In the genomic region with DNA sequence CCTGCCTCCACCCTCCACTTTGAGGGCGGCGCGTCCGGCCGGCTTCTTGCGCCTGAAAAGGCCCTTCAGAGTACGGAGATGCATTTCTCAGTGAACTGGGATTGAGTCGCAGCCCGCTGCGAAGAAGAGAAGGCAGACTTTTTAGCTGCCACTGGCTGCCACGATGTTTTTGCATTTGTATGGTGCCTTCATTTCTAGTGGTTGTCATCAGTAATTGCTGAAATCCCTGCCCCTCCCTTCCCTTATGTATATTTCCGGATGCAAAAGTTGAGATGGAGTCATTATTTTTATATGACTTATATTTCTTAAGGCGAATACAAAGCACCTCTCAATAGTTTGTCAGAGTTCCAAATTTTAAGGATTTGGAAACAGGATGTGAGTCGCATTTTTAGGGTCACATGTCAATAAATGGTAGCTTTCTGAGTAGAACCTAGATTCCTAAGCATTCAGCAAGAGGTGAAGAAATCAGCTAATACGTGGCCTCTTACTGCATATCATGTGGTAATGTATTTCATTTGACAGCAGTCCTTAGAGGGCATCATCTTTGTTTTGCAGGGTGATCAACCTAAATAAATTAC, we compare ENCODE assay signal across 8 cellular contexts. TPM values are rescaled to one million over a fixed set of nuclear protein-coding genes. Genes with fewer than 3 reads are reported as not detected.
DNase-seq lines count a peak whose midpoint lies in the region; ATAC-seq, FAIRE-seq and TF ChIP-seq lines count a peak whose summit lies in the region.

No MANE protein-coding gene starts in this region.

- no peak for ATAC-seq in GM19467 (IDR thresholded peaks at IDR 0.05; ENCODE audit: unreplicated experiment)

- H3K9me1 ChIP-seq in endothelial cell of umbilical vein (replicated peaks; ENCODE audit: control insufficient read depth, extremely low read depth, insufficient read depth, low read length) = no peaks in the 10 kb centered on the region

- FAIRE-seq in endothelial cell of umbilical vein (lab: Jason Lieb, UNC) = peak; percentile 71

- TF ChIP-seq CTCF in endothelial cell of umbilical vein (IDR thresholded peaks at IDR 0.05; ENCODE audit: extremely low read depth in 1 of 2, insufficient read depth in 1 of 2, low read depth in 1 of 2, low read length in 2 of 2) = no peak
- no peak for TF ChIP-seq CTCF in osteocyte (IDR thresholded peaks at IDR 0.05)

- peaks cover 10% of the 10 kb centered on the region for H3K4me1 ChIP-seq in endothelial cell of umbilical vein (ENCODE audit: control insufficient read depth, extremely low read depth, insufficient read depth, low read length)

- peak overlapping the region; percentile 23 for H3K27ac Mint-ChIP-seq in osteocyte (ENCODE audit: unreplicated experiment)

- TF ChIP-seq POLR2A in endothelial cell of umbilical vein (IDR thresholded peaks at IDR 0.05; ENCODE audit: low read depth, low read length) = no peak

- no TSS peak for BruUV-seq in endothelial cell of umbilical vein (replicated peaks; lab: Mats Ljungman, UMichigan)

- no peaks in the 10 kb centered on the region for H3K36me3 Mint-ChIP-seq in osteocyte (ENCODE audit: unreplicated experiment)

- no peaks in the 10 kb centered on the region for H3K27me3 ChIP-seq in endothelial cell of umbilical vein (ENCODE audit: control insufficient read depth in 2 of 2, insufficient read depth in 2 of 2, low read length in 2 of 2)

- H3K9ac ChIP-seq in SK-N-MC (ENCODE audit: insufficient read length) = peak overlapping the region; percentile 71
- peak overlapping the region; percentile 73 for H3K9ac ChIP-seq in endothelial cell of umbilical vein (replicated peaks; ENCODE audit: extremely low read depth, insufficient read depth, low read length)

- peaks cover 9% of the 10 kb centered on the region for H3K4me1 Mint-ChIP-seq in osteocyte (ENCODE audit: unreplicated experiment)

- dilution Hi-C loops in endothelial cell of umbilical vein (cut with MboI; ENCODE audit: extremely low pct_ligation_motif_present, low sequenced_read_pairs) = no loop called here

- H2AFZ ChIP-seq in endothelial cell of umbilical vein (ENCODE audit: low read depth, low read length) = peak overlapping the region; percentile 64

- H3K27ac ChIP-seq in SK-N-MC (no peak overlapping the region), endothelial cell of umbilical vein (ENCODE audit: insufficient read depth, low read depth, low read length) (peak overlapping the region; percentile 19)

- no peaks in the 10 kb centered on the region for H3K27me3 Mint-ChIP-seq in osteocyte (ENCODE audit: unreplicated experiment)

- H3K4me3 Mint-ChIP-seq in osteocyte (ENCODE audit: unreplicated experiment) = peak overlapping the region; percentile 71

- POLR2A ChIA-PET in endothelial cell of umbilical vein (lab: Charles Lee) = interaction anchor here (0.6 kb wide), 1 partner anchor 14 kb away, joined by 3 read pairs; no protein-coding TSS in a partner anchor

- H3K9me3 ChIP-seq in SK-N-MC (ENCODE audit: low read depth, low read length) (no peaks in the 10 kb centered on the region), endothelial cell of umbilical vein (replicated peaks; ENCODE audit: control insufficient read depth, insufficient read depth, low read length) (no peaks in the 10 kb centered on the region)

- CTCF ChIA-PET in endothelial cell of umbilical vein (lab: Charles Lee) = interaction anchor here (1.1 to 1.9 kb wide), 2 partner anchors 14 to 37 kb away, joined by 3 to 12 read pairs; no protein-coding TSS in a partner anchor

- peak overlapping the region; percentile 80 for H3K4me3 ChIP-seq in SK-N-MC
- H3K4me3 ChIP-seq in endothelial cell of umbilical vein (replicated peaks in 1 of 3; ENCODE audit: insufficient read depth in 1 of 3, low read depth in 1 of 3, low read length in 3 of 3) = peak overlapping the region; percentile 48 to 72 (median 67)

- intact Hi-C loops in endothelial cell of umbilical vein (cut with micrococcal nuclease) = loop anchor here (2.0 kb wide), 1 partner anchor 63 kb away; no protein-coding TSS in a partner anchor

- peaks cover 29% of the 10 kb centered on the region for H3K79me2 ChIP-seq in endothelial cell of umbilical vein (ENCODE audit: control insufficient read depth, insufficient read depth, low read length)

- H4K20me1 ChIP-seq in endothelial cell of umbilical vein (replicated peaks; ENCODE audit: control insufficient read depth, extremely low read depth, insufficient read depth, low read length) = no peaks in the 10 kb centered on the region

- DNase-seq in activated CD4-positive, alpha-beta T cell treated with anti-CD3 and anti-CD28 coated beads for 48 hours = peak; percentile 8
- DNase-seq in activated CD4-positive, alpha-beta T cell treated with anti-CD3 and anti-CD28 coated beads for 4 hours = no peak
- no peak for DNase-seq in SK-N-MC (ENCODE audit: low read depth, low spot score)
- DNase-seq in endothelial cell of umbilical vein (ENCODE audit: low read depth, low spot score) = peak; percentile 13
- no peak for DNase-seq in osteocyte (ENCODE audit: extremely low spot score, unreplicated experiment)
- no peak for DNase-seq in effector CD8-positive, alpha-beta T cell (lab: John Stamatoyannopoulos, UW)
- no peak for DNase-seq in NCI-H1436 treated with DMSO at 0.1 percent for 48 hours (lab: John Stamatoyannopoulos, UW)

- peaks cover 8% of the 10 kb centered on the region for H3K9me3 Mint-ChIP-seq in osteocyte (ENCODE audit: unreplicated experiment)

- H3K36me3 ChIP-seq in SK-N-MC (ENCODE audit: insufficient read depth, low read length) = no peaks in the 10 kb centered on the region
- no peaks in the 10 kb centered on the region for H3K36me3 ChIP-seq in endothelial cell of umbilical vein (ENCODE audit: control insufficient read depth in 2 of 2, extremely low read depth in 1 of 2, insufficient read depth in 2 of 2, low read length in 2 of 2)

- peak overlapping the region; percentile 86 for H3K4me2 ChIP-seq in endothelial cell of umbilical vein (ENCODE audit: insufficient read depth, low read length)

TF ChIP-seq in endothelial cell of umbilical vein, 7 proteins besides CTCF, POLR2A, EP300 and RAD21:
- TF ChIP-seq POLR2AphosphoS5 (IDR thresholded peaks at IDR 0.05; ENCODE audit: insufficient read depth, low read depth, low read length) = no peak
- TF ChIP-seq MYC (IDR thresholded peaks at IDR 0.05; ENCODE audit: low read depth, low read length) = no peak
- no peak for TF ChIP-seq EZH2 (IDR thresholded peaks at IDR 0.05; ENCODE audit: borderline replicate concordance, low read depth, low read length, severe bottlenecking)
- no peak for TF ChIP-seq FOS (IDR thresholded peaks at IDR 0.05; ENCODE audit: borderline replicate concordance, insufficient read depth, low read length)
- no peak for TF ChIP-seq JUN (IDR thresholded peaks at IDR 0.05; ENCODE audit: borderline replicate concordance, insufficient read depth, insufficient read length, low read depth)
- no peak for TF ChIP-seq GATA2 (IDR thresholded peaks at IDR 0.05; ENCODE audit: insufficient read depth, insufficient read length, low read depth, low read length)
- TF ChIP-seq MAX (IDR thresholded peaks at IDR 0.05; ENCODE audit: insufficient read depth, insufficient read length) = no peak
TF ChIP-seq in endothelial cell of umbilical vein: peak in this region for 0.

RNA-seq across cellular contexts. Expression of gene ATP6AP2, which starts 0.7 kb away (rescaled TPM):
- 84.6 and 90.8 TPM in 2 replicates for total RNA-seq in endothelial cell of umbilical vein
- 95.7 and 95.9 TPM in 2 replicates for polyA plus RNA-seq in endothelial cell of umbilical vein
- polyA plus RNA-seq in endothelial cell of umbilical vein (2011; cell fraction: cytosol; rRNA removed) = 118 and 119 TPM in 2 replicates
- polyA plus RNA-seq in endothelial cell of umbilical vein (2011; cell fraction: nucleus; rRNA removed) = 66.8 and 68.7 TPM in 2 replicates
- polyA plus RNA-seq in endothelial cell of umbilical vein (2012) = 182 and 201 TPM in 2 replicates
- 120 and 143 TPM in 2 replicates for polyA minus RNA-seq in endothelial cell of umbilical vein
- 67.0 TPM for polyA minus RNA-seq in endothelial cell of umbilical vein (2011; cell fraction: cytosol; rRNA and poly(A)+ RNA removed)
- 29.5 and 44.1 TPM in 2 replicates for polyA minus RNA-seq in endothelial cell of umbilical vein (2011; cell fraction: nucleus; rRNA and poly(A)+ RNA removed)
- 154 and 162 TPM in 2 replicates for total RNA-seq in osteocyte

RNA-seq across cellular contexts. Expression of gene MPC1L, which starts 41.8 kb away (rescaled TPM):
- not detected in 2 replicates for total RNA-seq in endothelial cell of umbilical vein
- 0.19 TPM in 1 of 2 replicates, not detected in the other for polyA plus RNA-seq in endothelial cell of umbilical vein
- polyA plus RNA-seq in endothelial cell of umbilical vein (2011; cell fraction: cytosol; rRNA removed) = not detected in 2 replicates
- polyA plus RNA-seq in endothelial cell of umbilical vein (2011; cell fraction: nucleus; rRNA removed) = not detected in 2 replicates
- not detected in 2 replicates for polyA plus RNA-seq in endothelial cell of umbilical vein (2012)
- not detected in 2 replicates for polyA minus RNA-seq in endothelial cell of umbilical vein
- not detected for polyA minus RNA-seq in endothelial cell of umbilical vein (2011; cell fraction: cytosol; rRNA and poly(A)+ RNA removed)
- polyA minus RNA-seq in endothelial cell of umbilical vein (2011; cell fraction: nucleus; rRNA and poly(A)+ RNA removed) = not detected in 2 replicates
- not detected in 2 replicates for total RNA-seq in osteocyte

Comparison
In these comparisons a context has a peak if more than half of its experiments do, and no peak if none do; other contexts are left out.
1. DNase-seq: peak in activated CD4-positive, alpha-beta T cell treated with anti-CD3 and anti-CD28 coated beads for 48 hours (single experiment) and endothelial cell of umbilical vein (single experiment); none in activated CD4-positive, alpha-beta T cell treated with anti-CD3 and anti-CD28 coated beads for 4 hours (0 of 2), SK-N-MC (single experiment), osteocyte (single experiment), effector CD8-positive, alpha-beta T cell (single experiment) and NCI-H1436 treated with DMSO at 0.1 percent for 48 hours (single experiment).